Comparison of ENCODE assay signal across 20 cellular contexts in the genomic region with DNA sequence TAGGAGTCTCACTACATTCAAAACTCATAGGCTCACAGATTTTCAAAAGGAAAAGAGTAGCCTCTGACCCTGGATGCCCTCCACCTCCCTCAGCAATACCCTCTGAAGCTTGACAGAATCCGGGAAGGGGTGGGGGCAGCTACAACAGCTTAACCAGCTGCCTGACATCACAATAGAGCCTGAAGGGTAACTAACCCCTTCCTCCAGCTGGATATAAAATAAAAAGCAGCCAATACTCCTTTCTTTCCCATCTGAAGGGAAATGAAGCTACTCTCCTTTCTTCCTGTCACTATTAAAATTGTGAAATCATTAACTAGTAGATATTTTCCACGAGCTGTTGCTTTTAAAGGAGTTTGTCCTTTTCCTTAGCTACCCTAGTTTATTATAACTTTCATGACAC. TPM values are rescaled to one million over a fixed set of nuclear protein-coding genes. Genes with fewer than 3 reads are reported as not detected.
DNase-seq lines count a peak whose midpoint lies in the region; ATAC-seq and TF ChIP-seq lines count a peak whose summit lies in the region.
"Had no signal": no experiment of that assay in that cellular context is flagged by ENCODE, and none has a peak within 500 bp of the region (broad histone marks: within the 10 kb centered on the region; RNA-seq: fewer than 3 reads in every experiment).

No MANE protein-coding gene starts in this region.

- CTCF ChIA-PET in A673 (lab: Charles Lee) = no interaction called here

- H3K4me1 ChIP-seq in A673 (ENCODE audit: insufficient read depth, low read length, poor library complexity, severe bottlenecking) (peaks cover 35% of the 10 kb centered on the region), esophagus squamous epithelium (peaks cover 15 to 68% (median 29%) of the 10 kb centered on the region in 3 donors), muscle layer of duodenum (ENCODE audit: control insufficient read depth in 1 of 2, insufficient read depth in 2 of 2, low read length in 2 of 2) (peaks cover 0 to 5% of the 10 kb centered on the region in 2 donors), lower lobe of right lung (peaks cover 17% of the 10 kb centered on the region)

- H3K36me3 ChIP-seq in A673 (ENCODE audit: insufficient read depth, low read length, poor library complexity, severe bottlenecking) (no peaks in the 10 kb centered on the region), SK-N-MC (ENCODE audit: insufficient read depth, low read length) (peaks cover 4% of the 10 kb centered on the region; the same call in 1 of the 2 replicates), esophagus squamous epithelium (no peaks in the 10 kb centered on the region), muscle layer of duodenum (ENCODE audit: control insufficient read depth in 1 of 2, insufficient read depth in 2 of 2, low read length in 2 of 2) (no peaks in the 10 kb centered on the region), lower lobe of right lung (no peaks in the 10 kb centered on the region)
- H3K36me3 ChIP-seq: tibial nerve had no signal

- ATAC-seq in GM19455 (IDR thresholded peaks at IDR 0.05; ENCODE audit: unreplicated experiment) (no peak), lower lobe of right lung (no peak), GM21737 (IDR thresholded peaks at IDR 0.05; ENCODE audit: unreplicated experiment) (no peak)

- intact Hi-C loops in A673 (cut with micrococcal nuclease; ENCODE audit: unreplicated experiment) (no loop called here), esophagus squamous epithelium (cut with DNase I) (no loop called here), lower lobe of right lung (cut with DNase I) (no loop called here)

- WGBS in esophagus squamous epithelium, 2 donors = 29 to 44% methylated on average over 2 of the region's 2 CpGs

- peak overlapping the region; percentile 62 for H3K27ac ChIP-seq in A673 (ENCODE audit: low read depth, low read length, poor library complexity, severe bottlenecking)
- H3K27ac ChIP-seq in SK-N-MC = peak overlapping the region; percentile 45; the same call in 1 of the 2 replicates
- H3K27ac ChIP-seq in esophagus squamous epithelium = peak overlapping the region; percentile 7 to 84 (median 80)
- H3K27ac ChIP-seq in muscle layer of duodenum (ENCODE audit: low read length) = peak overlapping the region; percentile 17
- H3K27ac ChIP-seq in lower lobe of right lung = no peak overlapping the region
- H3K27ac ChIP-seq: psoas muscle, tibial nerve had no signal

- POLR2A ChIA-PET in A673 (lab: Charles Lee; ENCODE audit: low non-redundant PET) = no interaction called here

- H3K9ac ChIP-seq in SK-N-MC (ENCODE audit: insufficient read length) = no peak overlapping the region

- DNase-seq in A673 (ENCODE audit: low spot score) (no peak), SK-N-MC (ENCODE audit: low read depth, low spot score) (no peak), esophagus squamous epithelium (lab: John Stamatoyannopoulos, UW) (no peak), lower lobe of right lung (no peak)
- DNase-seq in activated CD4-positive, CD25-positive, alpha-beta regulatory T cell treated with anti-CD3 and anti-CD28 coated beads, Interleukin-2, amount 50 U/mL, for 72 hours = no peak
- DNase-seq: activated CD4-positive, alpha-beta memory T cell treated with anti-CD3 and anti-CD28 coated beads for 36 hours; activated naive CD4-positive, alpha-beta T cell treated with anti-CD3 and anti-CD28 coated beads, Interleukin-2, amount 10 ng/mL, durations not matched to agents 7 days and 5 days; activated T-cell treated with anti-CD3 and anti-CD28 coated beads, Interleukin-2, amount 50 U/mL, for 24 hours; CD8-positive, alpha-beta memory T cell; H9; naive B cell; NCI-H187; psoas muscle; RPMI8226 had no signal

- H3K9me3 ChIP-seq in A673 (ENCODE audit: low read depth, low read length, poor library complexity, severe bottlenecking) (no peaks in the 10 kb centered on the region), SK-N-MC (ENCODE audit: low read depth, low read length) (no peaks in the 10 kb centered on the region), esophagus squamous epithelium (no peaks in the 10 kb centered on the region), muscle layer of duodenum (ENCODE audit: control insufficient read depth in 1 of 2, low read length in 2 of 2) (no peaks in the 10 kb centered on the region), lower lobe of right lung (no peaks in the 10 kb centered on the region)
- H3K9me3 ChIP-seq: psoas muscle, tibial nerve had no signal

- no TSS peak for BruUV-seq in A673 (replicated peaks; lab: Mats Ljungman, UMichigan)

- H3K27me3 ChIP-seq in A673 (replicated peaks; ENCODE audit: insufficient read depth, low read depth, low read length, poor library complexity) (no peaks in the 10 kb centered on the region), esophagus squamous epithelium (no peaks in the 10 kb centered on the region), muscle layer of duodenum (ENCODE audit: low read depth, low read length) (no peaks in the 10 kb centered on the region), lower lobe of right lung (ENCODE audit: low read depth) (no peaks in the 10 kb centered on the region)
- H3K27me3 ChIP-seq: tibial nerve had no signal

- TF ChIP-seq POLR2A in esophagus squamous epithelium (IDR thresholded peaks at IDR 0.05) = no peak

- no peak for TF ChIP-seq CTCF in A673 (conservative IDR thresholded peaks at IDR 0.05; ENCODE audit: low read depth, low read length)
- no peak for TF ChIP-seq CTCF in esophagus squamous epithelium (IDR thresholded peaks at IDR 0.05)
- TF ChIP-seq CTCF in lower lobe of right lung (IDR thresholded peaks at IDR 0.05) = no peak

- H3K4me3 ChIP-seq in A673 (ENCODE audit: low read depth, low read length, poor library complexity, severe bottlenecking) = no peak overlapping the region
- no peak overlapping the region for H3K4me3 ChIP-seq in SK-N-MC
- H3K4me3 ChIP-seq in esophagus squamous epithelium = no peak overlapping the region
- no peak overlapping the region for H3K4me3 ChIP-seq in muscle layer of duodenum (ENCODE audit: low read depth in 1 of 2, low read length in 2 of 2)
- no peak overlapping the region for H3K4me3 ChIP-seq in lower lobe of right lung
- H3K4me3 ChIP-seq: lung, psoas muscle, tibial nerve had no signal

RNA-seq across cellular contexts. Expression of a gene that starts 24.0 kb away (rescaled TPM):
- 27.4 and 34.4 TPM in 2 replicates for total RNA-seq in A673 (2021)
- 10 to 100 TPM in 2 of 4 donors, 1 to 10 TPM in 2; 7.8 to 29.9 (median 11.0) TPM for total RNA-seq in esophagus squamous epithelium
- total RNA-seq in lower lobe of right lung = 13.1 TPM

RNA-seq across cellular contexts. Expression of a gene that starts 57.3 kb away (rescaled TPM):
- total RNA-seq in A673 (2021) (15.6 and 22.3 TPM in 2 replicates), esophagus squamous epithelium (10 to 100 TPM in 1 of 4 donors, 1 to 10 TPM in 3; 5.0 to 10.8 (median 7.0) TPM), lower lobe of right lung (7.6 TPM)
- total RNA-seq: activated CD4-positive, alpha-beta memory T cell treated with anti-CD3 and anti-CD28 coated beads for 36 hours; astrocyte; CD8-positive, alpha-beta memory T cell; psoas muscle had no signal
